In the genomic region with DNA sequence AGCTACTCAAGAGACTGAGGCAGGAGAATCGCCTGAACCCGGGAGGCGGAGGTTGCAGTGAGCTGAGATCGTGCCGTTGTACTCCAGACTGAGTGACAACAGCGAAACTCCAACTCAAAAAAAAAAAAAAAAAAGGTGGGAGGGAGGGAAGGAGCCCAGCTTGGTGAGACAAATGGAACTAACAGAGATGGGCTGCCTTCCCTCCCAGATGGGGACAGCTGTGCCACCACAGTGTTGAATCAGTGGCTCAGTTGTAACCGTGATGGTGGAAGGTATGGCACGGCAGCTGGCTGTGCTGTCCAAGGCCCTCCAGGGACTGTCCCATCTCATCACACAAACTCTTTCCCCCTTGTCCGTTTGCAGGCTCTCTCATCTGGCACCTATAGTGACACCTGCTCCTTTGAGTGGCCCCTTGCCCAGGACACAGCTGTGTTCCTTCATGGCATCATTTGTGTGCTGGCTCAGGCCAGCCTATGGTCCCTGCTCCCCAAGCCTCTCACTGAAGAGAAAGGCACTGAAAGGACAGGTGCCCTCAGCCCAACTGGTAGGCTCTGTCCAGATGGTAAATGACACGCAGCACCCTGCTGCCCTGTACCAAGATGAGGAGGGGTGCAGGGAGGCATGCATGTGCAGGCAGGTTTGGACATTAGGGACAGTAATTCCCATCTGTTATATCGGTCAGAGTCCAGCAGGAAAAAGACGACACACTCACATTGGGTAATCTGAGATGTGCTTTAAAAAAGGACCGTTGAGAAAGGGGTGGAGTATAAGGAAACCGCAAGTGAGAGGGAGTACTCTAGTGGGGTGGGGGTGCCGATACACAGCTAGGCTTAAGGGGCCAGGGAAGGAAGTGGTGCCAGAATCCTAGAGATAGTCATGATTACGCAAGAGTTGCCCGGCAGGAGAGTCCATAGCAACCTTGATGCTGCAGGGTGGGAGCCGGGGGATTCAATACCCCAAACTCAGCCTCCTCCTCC, we compare ENCODE assay signal across 8 cellular contexts. TPM values are rescaled to one million over a fixed set of nuclear protein-coding genes. Genes with fewer than 3 reads are reported as not detected.
A peak's percentile ranks its signal among the peaks of the same experiment; 100 is the strongest.
DNase-seq lines count a peak whose midpoint lies in the region; ATAC-seq and TF ChIP-seq lines count a peak whose summit lies in the region.

No MANE protein-coding gene starts in this region.

- H3K36me3 ChIP-seq in right atrium auricular region (peaks cover 44% of the 10 kb centered on the region), upper lobe of right lung (peaks cover 34% of the 10 kb centered on the region)

- intact Hi-C loops in Right ventricle myocardium inferior (cut with DNase I) = no loop called here
- intact Hi-C loops in left cardiac atrium (cut with DNase I) = no loop called here
- intact Hi-C loops in upper lobe of right lung (cut with DNase I) = no loop called here

- H3K9me3 ChIP-seq in right atrium auricular region = no peaks in the 10 kb centered on the region
- no peaks in the 10 kb centered on the region for H3K9me3 ChIP-seq in upper lobe of right lung

- H3K27ac ChIP-seq in right atrium auricular region = peak overlapping the region in 1 of 2 donors; percentile 13
- peak overlapping the region; percentile 49 for H3K27ac ChIP-seq in upper lobe of right lung

- TF ChIP-seq CTCF in right atrium auricular region (IDR thresholded peaks at IDR 0.05) = no peak
- TF ChIP-seq CTCF in upper lobe of right lung (IDR thresholded peaks at IDR 0.05) = no peak

- peak; percentile 31 for ATAC-seq in Right ventricle myocardium inferior
- ATAC-seq in left cardiac atrium = peak; percentile 28 to 45
- peak; percentile 79 for ATAC-seq in upper lobe of right lung

- DNase-seq in Right ventricle myocardium inferior (ENCODE audit: missing footprints) (peak; percentile 42), right atrium auricular region (ENCODE audit: low spot score) (no peak), UCSD-AML1 (lab: John Stamatoyannopoulos, UW; ENCODE audit: unreplicated experiment) (peak; percentile 73), left cardiac atrium (no peak), upper lobe of right lung (no peak), A172 (ENCODE audit: low spot score) (no peak)
- DNase-seq in activated effector memory CD4-positive, alpha-beta T cell treated with Interleukin-2 at 50 U/mL for 16 hours = no peak
- DNase-seq in activated CD8-positive, alpha-beta memory T cell treated with anti-CD3 and anti-CD28 coated beads, Interleukin-2, amount 50 U/mL, for 4 hours = no peak

- H3K27me3 ChIP-seq in right atrium auricular region (no peaks in the 10 kb centered on the region), upper lobe of right lung (no peaks in the 10 kb centered on the region)

- H3K4me1 ChIP-seq in right atrium auricular region = peaks cover 0 to 57% of the 10 kb centered on the region in 2 donors
- peaks cover 57% of the 10 kb centered on the region for H3K4me1 ChIP-seq in upper lobe of right lung

- no peak overlapping the region for H3K4me3 ChIP-seq in right atrium auricular region
- no peak overlapping the region for H3K4me3 ChIP-seq in upper lobe of right lung

RNA-seq across cellular contexts. Expression of a gene that starts 4.3 kb away (rescaled TPM):
- total RNA-seq in Right ventricle myocardium inferior (not detected), right atrium auricular region (not detected), left cardiac atrium (not detected), upper lobe of right lung (not detected)
- not detected in 2 replicates for total RNA-seq in A172 (2014; rRNA removed; shearing (Covaris generic))

RNA-seq across cellular contexts. Expression of a gene that starts 7.5 kb away (rescaled TPM):
- total RNA-seq in Right ventricle myocardium inferior (47.2 TPM), right atrium auricular region (100 to 1,000 TPM in 1 of 2 donors, 10 to 100 TPM in 1; 80.0 to 123 TPM), left cardiac atrium (10 to 100 TPM; 84.4 to 92.0 TPM), upper lobe of right lung (102 TPM)
- 32.2 and 39.0 TPM in 2 replicates for total RNA-seq in A172 (2014; rRNA removed; shearing (Covaris generic))

RNA-seq across cellular contexts. Expression of a gene that starts 12.6 kb away (rescaled TPM):
- total RNA-seq in Right ventricle myocardium inferior (21.4 TPM), right atrium auricular region (10 to 100 TPM; 30.1 to 35.4 TPM), left cardiac atrium (10 to 100 TPM; 21.6 to 49.8 TPM), upper lobe of right lung (47.2 TPM)
- total RNA-seq in A172 (2014; rRNA removed; shearing (Covaris generic)) = 0.62 and 1.8 TPM in 2 replicates

RNA-seq across cellular contexts. Expression of a gene that starts 35.8 kb away (rescaled TPM):
- total RNA-seq in Right ventricle myocardium inferior (7.9 TPM), right atrium auricular region (1 to 10 TPM; 5.9 to 8.5 TPM), left cardiac atrium (10 to 100 TPM; 14.8 to 15.2 TPM), upper lobe of right lung (11.9 TPM)
- total RNA-seq in A172 (2014; rRNA removed; shearing (Covaris generic)) = 6.4 and 8.2 TPM in 2 replicates

Comparison
In these comparisons a context has a peak if more than half of its experiments do, and no peak if none do; other contexts are left out.
1. DNase-seq: peak in Right ventricle myocardium inferior (single experiment) and UCSD-AML1 (single experiment); none in right atrium auricular region (single experiment), left cardiac atrium (single experiment), upper lobe of right lung (single experiment), A172 (single experiment), activated effector memory CD4-positive, alpha-beta T cell treated with Interleukin-2 at 50 U/mL for 16 hours (single experiment) and activated CD8-positive, alpha-beta memory T cell treated with anti-CD3 and anti-CD28 coated beads, Interleukin-2, amount 50 U/mL, for 4 hours (single experiment).
2. Peak in every context shown above with its lines, with median percentiles within 50 percentile points of each other: ATAC-seq.